ENCODE assay signal across 1 cellular context in genomic region chr2:27752551-27753237, GRCh38.
TF ChIP-seq lines count a peak whose summit lies in the region.

No MANE protein-coding gene starts in this region.

TF ChIP-seq in H1, 55 proteins besides CTCF, POLR2A, EP300 and RAD21 (continued from another document):
- TF ChIP-seq MAX (IDR thresholded peaks at IDR 0.05) (peak; percentile 47; the same call in 1 of the 2 replicates), FOSL1 (IDR thresholded peaks at IDR 0.05; ENCODE audit: insufficient read depth, low read depth, low read length) (no peak), KDM4A (IDR thresholded peaks at IDR 0.05; ENCODE audit: low read depth, low read length, severe bottlenecking) (peak; percentile 57), TCF12 (IDR thresholded peaks at IDR 0.05; ENCODE audit: low read depth, low read length) (peak; percentile 95), SIN3A (conservative IDR thresholded peaks at IDR 0.05 in 1 of 2, IDR thresholded peaks at IDR 0.05 in 1 of 2; ENCODE audit: low read depth in 1 of 2, low read length in 2 of 2) (0 out of 4 replicates have a peak, but pooled peaks of 1 of the 2 experiments have one; percentile 15), YY1 (IDR thresholded peaks at IDR 0.05; ENCODE audit: low read depth, low read length) (0 out of 2 replicates have a peak, but pooled peaks have one; percentile 28), ATF2 (IDR thresholded peaks at IDR 0.05; ENCODE audit: low read length) (no peak), SIRT6 (IDR thresholded peaks at IDR 0.05; ENCODE audit: low read length) (no peak), TBP (IDR thresholded peaks at IDR 0.05; ENCODE audit: low read depth, low read length) (0 out of 2 replicates have a peak, but pooled peaks have one; percentile 52), CBX8 (IDR thresholded peaks at IDR 0.05; ENCODE audit: borderline replicate concordance, low read depth, low read length) (no peak), TAF1 (IDR thresholded peaks at IDR 0.05; ENCODE audit: low read depth, low read length) (peak; percentile 68), GTF2F1 (IDR thresholded peaks at IDR 0.05; ENCODE audit: borderline replicate concordance, low read depth, low read length) (no peak)
